9 cellular contexts compared by ENCODE assay signal in genomic region chr15:20591936-20592335, GRCh38. TPM values are rescaled to one million over a fixed set of nuclear protein-coding genes. Genes with fewer than 3 reads are reported as not detected.
"Had no signal": no experiment of that assay in that cellular context is flagged by ENCODE, and none has a peak within 500 bp of the region (broad histone marks: within the 10 kb centered on the region; RNA-seq: fewer than 3 reads in every experiment).

No MANE protein-coding gene starts in this region.

RNA-seq across cellular contexts. Expression of gene GOLGA6L6, which starts 50.3 kb away (rescaled TPM):
- total RNA-seq: HT-29, LHCN-M2, MCF 10A, OCI-LY7, PC-3, Peyer's patch, RPMI7951, SK-MEL-5 had no signal
- polyA plus RNA-seq: SK-N-SH had no signal
